In the genomic region with DNA sequence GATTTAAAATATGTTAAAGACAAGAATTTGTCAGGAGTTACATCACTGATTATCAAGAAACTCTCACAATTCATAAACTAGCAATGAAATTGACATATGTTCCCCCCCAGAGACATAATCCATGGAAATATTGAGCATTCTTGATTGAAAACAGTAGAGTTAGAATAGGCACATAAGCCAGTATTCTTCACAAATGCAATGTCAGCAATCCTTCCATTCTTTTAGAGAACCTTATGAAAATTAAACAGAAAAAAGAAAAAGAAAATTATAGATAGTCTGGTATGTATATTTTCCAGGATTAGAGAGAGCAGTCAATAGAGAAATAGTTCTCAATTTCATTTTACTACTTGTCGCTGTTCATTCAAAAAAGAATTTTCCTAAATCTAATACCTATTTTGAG, we compare ENCODE assay signal across 1 cellular context.
TF ChIP-seq lines count a peak whose summit lies in the region.

No MANE protein-coding gene starts in this region.

TF ChIP-seq in A549, 52 proteins besides CTCF, POLR2A, EP300 and RAD21 (continued from another document):
- TF ChIP-seq, protein P1, sequence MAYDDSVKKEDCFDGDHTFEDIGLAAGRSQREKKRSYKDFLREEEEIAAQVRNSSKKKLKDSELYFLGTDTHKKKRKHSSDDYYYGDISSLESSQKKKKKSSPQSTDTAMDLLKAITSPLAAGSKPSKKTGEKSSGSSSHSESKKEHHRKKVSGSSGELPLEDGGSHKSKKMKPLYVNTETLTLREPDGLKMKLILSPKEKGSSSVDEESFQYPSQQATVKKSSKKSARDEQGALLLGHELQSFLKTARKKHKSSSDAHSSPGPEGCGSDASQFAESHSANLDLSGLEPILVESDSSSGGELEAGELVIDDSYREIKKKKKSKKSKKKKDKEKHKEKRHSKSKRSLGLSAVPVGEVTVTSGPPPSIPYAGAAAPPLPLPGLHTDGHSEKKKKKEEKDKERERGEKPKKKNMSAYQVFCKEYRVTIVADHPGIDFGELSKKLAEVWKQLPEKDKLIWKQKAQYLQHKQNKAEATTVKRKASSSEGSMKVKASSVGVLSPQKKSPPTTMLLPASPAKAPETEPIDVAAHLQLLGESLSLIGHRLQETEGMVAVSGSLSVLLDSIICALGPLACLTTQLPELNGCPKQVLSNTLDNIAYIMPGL (CRISPR knock-in tag; IDR thresholded peaks at IDR 0.05; ENCODE audit: borderline replicate concordance), result no peak
- no peak for TF ChIP-seq GATA3 (IDR thresholded peaks at IDR 0.05; ENCODE audit: borderline replicate concordance)
- peak; percentile 80 for TF ChIP-seq MAFK (IDR thresholded peaks at IDR 0.05; ENCODE audit: partially characterized antibody)
- TF ChIP-seq RNF2 (IDR thresholded peaks at IDR 0.05; ENCODE audit: borderline replicate concordance, low read depth), result no peak
- no peak for TF ChIP-seq SREBF2 (IDR thresholded peaks at IDR 0.05)
- TF ChIP-seq EHF (CRISPR knock-in tag; IDR thresholded peaks at IDR 0.05), result no peak
- TF ChIP-seq KDM5A (IDR thresholded peaks at IDR 0.05), result no peak
- no peak for TF ChIP-seq JUNB (IDR thresholded peaks at IDR 0.05)
